In genomic region chrX:31845003-31845402, GRCh38 we compare ENCODE assay signal across 19 cellular contexts.
DNase-seq lines count a peak whose midpoint lies in the region; ATAC-seq and TF ChIP-seq lines count a peak whose summit lies in the region.
"Had no signal": no experiment of that assay in that cellular context is flagged by ENCODE, and none has a peak within 500 bp of the region (broad histone marks: within the 10 kb centered on the region; RNA-seq: fewer than 3 reads in every experiment).

No MANE protein-coding gene starts in this region.

- POLR2A ChIA-PET in PC-3 (lab: Charles Lee; ENCODE audit: unreplicated experiment) = no interaction called here

- H3K4me1 ChIP-seq in PC-3 (ENCODE audit: insufficient read depth, low read length) = no peaks in the 10 kb centered on the region
- H3K4me1 ChIP-seq: Peyer's patch had no signal

- no peak overlapping the region for H2AFZ ChIP-seq in PC-3 (ENCODE audit: low read length)
- H2AFZ ChIP-seq: GM23248 had no signal

- TF ChIP-seq CTCF in epithelial cell of esophagus (IDR thresholded peaks at IDR 0.05; ENCODE audit: insufficient read depth, low read depth, low read length, missing control alignments) (no peak), PC-3 (conservative IDR thresholded peaks at IDR 0.05; ENCODE audit: low read depth, low read length) (no peak)

- ATAC-seq in PC-3 (no peak), GM18517 (IDR thresholded peaks at IDR 0.05; ENCODE audit: unreplicated experiment) (no peak)

- H3K4me3 ChIP-seq in epithelial cell of esophagus (ENCODE audit: low read length) = no peak overlapping the region
- no peak overlapping the region for H3K4me3 ChIP-seq in PC-3 (ENCODE audit: low read length)
- H3K4me3 ChIP-seq: GM23248, Peyer's patch had no signal

- H3F3A ChIP-seq in PC-3 (ENCODE audit: low read length, unreplicated experiment) = no peaks in the 10 kb centered on the region

- H3K79me2 ChIP-seq in PC-3 (ENCODE audit: low read length) = no peaks in the 10 kb centered on the region

- peak; percentile 21 for DNase-seq in Daoy (ENCODE audit: low read depth)
- peak; percentile 3 for DNase-seq in NCI-H226
- peak; percentile 0 for DNase-seq in epithelial cell of esophagus (ENCODE audit: low read depth)
- peak; percentile 25 for DNase-seq in renal cortical epithelial cell (ENCODE audit: low read depth)
- DNase-seq in PC-3 = no peak
- DNase-seq in KBM-7 = no peak
- DNase-seq: ACHN; Calu3; CD4-positive, alpha-beta T cell; DMS79 treated with DMSO at 0.1 percent for 48 hours; GDM1; GM23248; NCI-H1930; NCI-H2171; NCI-H82; Peyer's patch; SHP77 had no signal

- H3K27me3 ChIP-seq in PC-3 (ENCODE audit: low read length) = no peaks in the 10 kb centered on the region
- H3K27me3 ChIP-seq: Peyer's patch had no signal

- H3K36me3 ChIP-seq in PC-3 (ENCODE audit: low read depth, low read length) = no peaks in the 10 kb centered on the region
- H3K36me3 ChIP-seq: Peyer's patch had no signal

- intact Hi-C loops in PC-3 (cut with micrococcal nuclease) = no loop called here

- no TSS peak for BruUV-seq in PC-3 (replicated peaks; lab: Mats Ljungman, UMichigan)

- in situ Hi-C loops in KBM-7 (cut with MboI; ENCODE audit: low pct_unique_long_range_greater_than_20kb, low sequenced_read_pairs) = no loop called here

- H3K9me3 ChIP-seq in PC-3 (ENCODE audit: low read length) = no peaks in the 10 kb centered on the region
- H3K9me3 ChIP-seq: Peyer's patch had no signal

- H3K9ac ChIP-seq in PC-3 (ENCODE audit: low read length) = no peak overlapping the region
- H3K9ac ChIP-seq: GM23248, KMS-11 had no signal

- CTCF ChIA-PET in PC-3 (lab: Charles Lee) = no interaction called here

- no peak overlapping the region for H3K27ac ChIP-seq in PC-3 (ENCODE audit: low read length)
- H3K27ac ChIP-seq: GM23248, KMS-11, Peyer's patch had no signal

- no peaks in the 10 kb centered on the region for H4K20me1 ChIP-seq in PC-3 (ENCODE audit: low read length)

- H3K9me2 ChIP-seq in PC-3 (replicated peaks; ENCODE audit: low read length) = no peaks in the 10 kb centered on the region

- H3K4me2 ChIP-seq in PC-3 (ENCODE audit: low read length) = no peak overlapping the region
- H3K4me2 ChIP-seq: KMS-11 had no signal

Comparison
In these comparisons a context has a peak if more than half of its experiments do, and no peak if none do; other contexts are left out.
1. DNase-seq: peak in Daoy (single experiment), NCI-H226 (single experiment), epithelial cell of esophagus (single experiment) and renal cortical epithelial cell (single experiment); none in PC-3 (single experiment) and KBM-7 (single experiment).